In the genomic region with DNA sequence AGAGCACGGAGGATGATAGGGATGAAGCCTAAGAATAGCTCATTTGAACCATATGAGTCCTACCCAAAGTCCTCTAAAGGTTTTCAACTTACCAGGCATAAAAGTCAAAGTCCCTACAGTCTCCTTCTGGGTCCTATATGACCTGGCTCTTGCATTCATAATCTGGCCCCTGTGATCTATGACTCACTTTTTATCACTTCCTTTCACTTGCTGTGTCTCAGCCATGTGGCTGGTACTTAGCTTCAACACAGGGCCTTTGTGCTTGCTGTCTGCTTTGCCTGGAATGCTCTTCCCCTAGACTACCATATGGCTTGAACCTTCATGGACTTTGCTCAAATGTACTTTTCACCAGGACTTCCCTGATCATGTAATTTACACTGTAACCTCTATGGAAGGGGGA, we compare ENCODE assay signal across 15 cellular contexts.
DNase-seq lines count a peak whose midpoint lies in the region; ATAC-seq, FAIRE-seq and TF ChIP-seq lines count a peak whose summit lies in the region.
"Had no signal": no experiment of that assay in that cellular context is flagged by ENCODE, and none has a peak within 500 bp of the region (broad histone marks: within the 10 kb centered on the region; RNA-seq: fewer than 3 reads in every experiment).

No MANE protein-coding gene starts in this region.

- DNase-seq in NCI-H82 (lab: John Stamatoyannopoulos, UW) (peak; percentile 14), NCI-H82 treated with DMSO at 0.1 percent for 48 hours (lab: John Stamatoyannopoulos, UW; ENCODE audit: unreplicated experiment) (no peak), RKO (ENCODE audit: low spot score) (peak; percentile 86), endothelial cell of umbilical vein (ENCODE audit: low read depth, low spot score) (peak; percentile 84), retinal pigment epithelial cell (ENCODE audit: low read depth) (peak; percentile 79), DMS114 treated with DMSO at 0.1 percent for 48 hours (lab: John Stamatoyannopoulos, UW; ENCODE audit: unreplicated experiment) (no peak), sigmoid colon (no peak)
- DNase-seq: activated naive CD8-positive, alpha-beta T cell treated with anti-CD3 and anti-CD28 coated beads for 36 hours; dorsolateral prefrontal cortex; KG1; NCI-H2107; trophoblast cell had no signal

- H3K4me2 ChIP-seq in endothelial cell of umbilical vein (ENCODE audit: insufficient read depth, low read length) = no peak overlapping the region

- no TSS peak for BruUV-seq in endothelial cell of umbilical vein (replicated peaks; lab: Mats Ljungman, UMichigan)

- CTCF ChIA-PET in endothelial cell of umbilical vein (lab: Charles Lee) = interaction anchor here (0.7 to 1.5 kb wide), 3 partner anchors 50 to 368 kb away, joined by 3 to 4 read pairs (median 3); no protein-coding TSS in a partner anchor

- H3K27me3 ChIP-seq in endothelial cell of umbilical vein (ENCODE audit: control insufficient read depth in 2 of 2, insufficient read depth in 2 of 2, low read length in 2 of 2) (no peaks in the 10 kb centered on the region), sigmoid colon (no peaks in the 10 kb centered on the region)

- TF ChIP-seq POLR2A in endothelial cell of umbilical vein (IDR thresholded peaks at IDR 0.05; ENCODE audit: low read depth, low read length) = no peak
- no peak for TF ChIP-seq POLR2A in sigmoid colon (IDR thresholded peaks at IDR 0.05)

- H3K36me3 ChIP-seq in endothelial cell of umbilical vein (ENCODE audit: control insufficient read depth in 2 of 2, extremely low read depth in 1 of 2, insufficient read depth in 2 of 2, low read length in 2 of 2) (no peaks in the 10 kb centered on the region), sigmoid colon (no peaks in the 10 kb centered on the region)

- H3K4me3 ChIP-seq in endothelial cell of umbilical vein (replicated peaks in 1 of 3; ENCODE audit: insufficient read depth in 1 of 3, low read depth in 1 of 3, low read length in 3 of 3) (no peak overlapping the region), retinal pigment epithelial cell (ENCODE audit: low read length) (no peak overlapping the region), sigmoid colon (no peak overlapping the region)
- H3K4me3 ChIP-seq: dorsolateral prefrontal cortex had no signal

- H3K27ac ChIP-seq in endothelial cell of umbilical vein (ENCODE audit: insufficient read depth, low read depth, low read length) = peak overlapping the region; percentile 13
- H3K27ac ChIP-seq in sigmoid colon = no peak overlapping the region
- H3K27ac ChIP-seq: dorsolateral prefrontal cortex had no signal

- intact Hi-C loops in endothelial cell of umbilical vein (cut with micrococcal nuclease) (loop anchor here (1.0 to 5.0 kb wide), 3 partner anchors 49 to 126 kb away; no protein-coding TSS in a partner anchor), sigmoid colon (cut with DNase I) (no loop called here)

- H3K9me1 ChIP-seq in endothelial cell of umbilical vein (replicated peaks; ENCODE audit: control insufficient read depth, extremely low read depth, insufficient read depth, low read length) = no peaks in the 10 kb centered on the region

- WGBS in sigmoid colon, 2 donors = 37 to 45% methylated on average over 1 of the region's 1 CpG

- POLR2A ChIA-PET in endothelial cell of umbilical vein (lab: Charles Lee) = no interaction called here

- H3K4me1 ChIP-seq in endothelial cell of umbilical vein (ENCODE audit: control insufficient read depth, extremely low read depth, insufficient read depth, low read length) (peaks cover 11% of the 10 kb centered on the region), sigmoid colon (no peaks in the 10 kb centered on the region)

- dilution Hi-C loops in endothelial cell of umbilical vein (cut with MboI; ENCODE audit: extremely low pct_ligation_motif_present, low sequenced_read_pairs) = no loop called here

- H3K79me2 ChIP-seq in endothelial cell of umbilical vein (ENCODE audit: control insufficient read depth, insufficient read depth, low read length) = no peaks in the 10 kb centered on the region

- ATAC-seq in HG03139 (IDR thresholded peaks at IDR 0.05; ENCODE audit: unreplicated experiment) = no peak

- no peaks in the 10 kb centered on the region for H4K20me1 ChIP-seq in endothelial cell of umbilical vein (replicated peaks; ENCODE audit: control insufficient read depth, extremely low read depth, insufficient read depth, low read length)

- peak overlapping the region; percentile 16 for H2AFZ ChIP-seq in endothelial cell of umbilical vein (ENCODE audit: low read depth, low read length)

- peak; percentile 83 for FAIRE-seq in endothelial cell of umbilical vein (lab: Jason Lieb, UNC)
- FAIRE-seq: A204.1, GM19239 had no signal

- no peak for TF ChIP-seq EP300 in sigmoid colon (IDR thresholded peaks at IDR 0.05)

- H3K9ac ChIP-seq in endothelial cell of umbilical vein (replicated peaks; ENCODE audit: extremely low read depth, insufficient read depth, low read length) = no peak overlapping the region

- TF ChIP-seq CTCF in endothelial cell of umbilical vein (IDR thresholded peaks at IDR 0.05; ENCODE audit: extremely low read depth in 1 of 2, insufficient read depth in 1 of 2, low read depth in 1 of 2, low read length in 2 of 2) = no peak
- TF ChIP-seq CTCF in retinal pigment epithelial cell (conservative IDR thresholded peaks at IDR 0.05; ENCODE audit: low read depth, low read length) = no peak
- no peak for TF ChIP-seq CTCF in sigmoid colon (IDR thresholded peaks at IDR 0.05)

- H3K9me3 ChIP-seq in endothelial cell of umbilical vein (replicated peaks; ENCODE audit: control insufficient read depth, insufficient read depth, low read length) (no peaks in the 10 kb centered on the region), sigmoid colon (no peaks in the 10 kb centered on the region)

TF ChIP-seq in endothelial cell of umbilical vein, 7 proteins besides CTCF, POLR2A, EP300 and RAD21:
- peak; percentile 57 for TF ChIP-seq POLR2AphosphoS5 (IDR thresholded peaks at IDR 0.05; ENCODE audit: insufficient read depth, low read depth, low read length)
- TF ChIP-seq, protein P1, sequence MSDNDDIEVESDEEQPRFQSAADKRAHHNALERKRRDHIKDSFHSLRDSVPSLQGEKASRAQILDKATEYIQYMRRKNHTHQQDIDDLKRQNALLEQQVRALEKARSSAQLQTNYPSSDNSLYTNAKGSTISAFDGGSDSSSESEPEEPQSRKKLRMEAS (IDR thresholded peaks at IDR 0.05; ENCODE audit: insufficient read depth, insufficient read length) = peak; percentile 50
- peak; percentile 88 for TF ChIP-seq FOS (IDR thresholded peaks at IDR 0.05; ENCODE audit: borderline replicate concordance, insufficient read depth, low read length)
- peak; percentile 93 for TF ChIP-seq MYC (IDR thresholded peaks at IDR 0.05; ENCODE audit: low read depth, low read length)
- TF ChIP-seq JUN (IDR thresholded peaks at IDR 0.05; ENCODE audit: borderline replicate concordance, insufficient read depth, insufficient read length, low read depth) = peak; percentile 96
- no peak for TF ChIP-seq EZH2 (IDR thresholded peaks at IDR 0.05; ENCODE audit: borderline replicate concordance, low read depth, low read length, severe bottlenecking)
- TF ChIP-seq GATA2 (IDR thresholded peaks at IDR 0.05; ENCODE audit: insufficient read depth, insufficient read length, low read depth, low read length) = peak; percentile 94

Comparison
In these comparisons a context has a peak if more than half of its experiments do, and no peak if none do; other contexts are left out.
1. DNase-seq: peak in NCI-H82 (single experiment), RKO (single experiment), endothelial cell of umbilical vein (single experiment) and retinal pigment epithelial cell (single experiment); none in NCI-H82 treated with DMSO at 0.1 percent for 48 hours (single experiment), DMS114 treated with DMSO at 0.1 percent for 48 hours (single experiment) and sigmoid colon (single experiment).